9 cellular contexts compared by ENCODE assay signal in the genomic region with DNA sequence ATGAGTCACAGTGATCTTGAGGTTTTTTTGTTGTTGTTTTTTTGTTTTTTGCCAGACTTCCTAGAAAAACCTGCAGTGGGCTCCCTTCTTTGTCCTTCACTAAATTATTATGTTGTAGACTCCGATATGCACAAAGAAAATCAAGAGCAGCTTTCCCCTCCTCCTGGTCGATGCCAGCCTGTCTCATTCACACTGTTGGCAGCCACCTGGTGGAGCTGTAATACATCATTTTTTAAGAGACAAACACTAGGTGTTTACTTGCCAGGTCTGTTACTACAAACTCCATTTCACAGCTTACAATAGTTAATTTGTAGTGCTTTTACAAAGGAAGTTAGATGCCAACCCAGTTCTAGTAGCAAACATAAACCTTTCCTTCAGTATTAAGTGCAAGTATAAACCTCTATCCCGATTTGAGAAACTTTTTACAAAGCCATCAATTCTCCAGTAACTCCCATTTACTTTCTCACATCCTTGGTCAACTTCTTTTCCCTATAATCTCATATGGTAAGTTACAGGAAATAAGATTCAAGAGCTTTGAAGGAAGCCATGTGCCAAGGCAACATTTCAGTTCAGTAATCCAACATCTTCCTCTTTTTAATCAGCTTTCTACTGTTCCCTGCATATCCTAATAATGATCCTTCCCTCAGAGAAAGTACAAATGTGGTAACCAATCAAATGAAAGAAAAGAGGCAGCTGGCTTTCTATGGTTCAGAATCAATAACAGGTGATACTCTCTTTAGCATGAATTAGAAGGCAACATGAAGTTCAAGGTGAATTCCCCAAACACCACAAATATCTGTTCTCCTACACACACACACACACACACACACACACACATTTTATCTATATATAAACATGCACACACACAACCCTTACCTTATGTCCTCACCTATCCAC. TPM values are rescaled to one million over a fixed set of nuclear protein-coding genes. Genes with fewer than 3 reads are reported as not detected.
A peak's percentile ranks its signal among the peaks of the same experiment; 100 is the strongest.
DNase-seq lines count a peak whose midpoint lies in the region; ATAC-seq and TF ChIP-seq lines count a peak whose summit lies in the region.
"Had no signal": no experiment of that assay in that cellular context is flagged by ENCODE, and none has a peak within 500 bp of the region (broad histone marks: within the 10 kb centered on the region; RNA-seq: fewer than 3 reads in every experiment).

No MANE protein-coding gene starts in this region.

- no peak for TF ChIP-seq POLR2A in upper lobe of left lung (IDR thresholded peaks at IDR 0.05)

- peaks cover 7 to 17% (median 11%) of the 10 kb centered on the region in 4 donors for H3K4me1 ChIP-seq in upper lobe of left lung
- peaks cover 5% of the 10 kb centered on the region for H3K4me1 ChIP-seq in smooth muscle cell (ENCODE audit: low read depth)

- H2AFZ ChIP-seq in smooth muscle cell (ENCODE audit: low read depth): no peak overlapping the region

- H3K79me2 ChIP-seq in smooth muscle cell (ENCODE audit: low read depth): peaks cover 56% of the 10 kb centered on the region

- POLR2A ChIA-PET in BJ (lab: Charles Lee): no interaction called here

- 56 to 57% methylated on average over 3 of the region's 3 CpGs for WGBS in upper lobe of left lung, 2 donors
- 73% methylated on average over 3 of the region's 3 CpGs for WGBS in smooth muscle cell (ENCODE audit: low lambda C conversion rate)

- no peak for TF ChIP-seq EP300 in upper lobe of left lung (IDR thresholded peaks at IDR 0.05)

- no peaks in the 10 kb centered on the region for H3K36me3 ChIP-seq in BJ (ENCODE audit: control insufficient read depth, insufficient read depth, low read length)
- H3K36me3 ChIP-seq in upper lobe of left lung: peaks cover 0 to 9% (median 3%) of the 10 kb centered on the region in 4 donors
- no peaks in the 10 kb centered on the region for H3K36me3 ChIP-seq in smooth muscle cell (ENCODE audit: low read depth)

- H3K4me3 ChIP-seq in BJ (ENCODE audit: low read depth, low read length) (no peak overlapping the region), upper lobe of left lung (no peak overlapping the region), smooth muscle cell (no peak overlapping the region)

- H3F3A ChIP-seq in smooth muscle cell (ENCODE audit: low read depth): no peaks in the 10 kb centered on the region

- ATAC-seq in GM18520 (IDR thresholded peaks at IDR 0.05; ENCODE audit: unreplicated experiment): peak; percentile 3
- no peak for ATAC-seq in upper lobe of left lung (ENCODE audit: low FRiP score in 2 of 2)

- H3K9ac ChIP-seq in smooth muscle cell (ENCODE audit: low read depth): no peak overlapping the region

- 0 out of 2 replicates have a peak, but pooled peaks have one; percentile 5 for TF ChIP-seq CTCF in BJ (IDR thresholded peaks at IDR 0.05; ENCODE audit: insufficient read depth, low read depth, low read length)
- no peak for TF ChIP-seq CTCF in upper lobe of left lung (IDR thresholded peaks at IDR 0.05)
- no peak for TF ChIP-seq CTCF in smooth muscle cell (IDR thresholded peaks at IDR 0.05; ENCODE audit: borderline replicate concordance, insufficient read depth, poor library complexity, severe bottlenecking)

- no peak overlapping the region for H3K27ac ChIP-seq in upper lobe of left lung
- H3K27ac ChIP-seq in smooth muscle cell (ENCODE audit: low read depth): no peak overlapping the region
- H3K27ac ChIP-seq: HL-60 had no signal

- no peak overlapping the region for H3K4me2 ChIP-seq in smooth muscle cell

- CTCF ChIA-PET in BJ (lab: Yijun Ruan, JAX): interaction anchor here (1.5 kb wide), 1 partner anchor 8 kb away, joined by 3 read pairs; no protein-coding TSS in a partner anchor

- peaks cover 73% of the 10 kb centered on the region for H4K20me1 ChIP-seq in smooth muscle cell (ENCODE audit: low read depth)

- H3K9me3 ChIP-seq in upper lobe of left lung: no peaks in the 10 kb centered on the region
- no peaks in the 10 kb centered on the region for H3K9me3 ChIP-seq in smooth muscle cell (replicated peaks; ENCODE audit: low read depth)

- no peak for DNase-seq in BJ (ENCODE audit: low read depth)
- DNase-seq in NCI-H1417 treated with DMSO at 0.1 percent for 48 hours (lab: John Stamatoyannopoulos, UW): peak; percentile 46
- peak; percentile 27 to 32 for DNase-seq in activated CD4-positive, alpha-beta T cell treated with anti-CD3 and anti-CD28 coated beads for 4 hours
- peak; percentile 22 for DNase-seq in iPS-NIHi7 (ENCODE audit: extremely low spot score)
- no peak for DNase-seq in upper lobe of left lung
- DNase-seq in smooth muscle cell (lab: John Stamatoyannopoulos, UW; ENCODE audit: unreplicated experiment): no peak
- no peak for DNase-seq in epidermal melanocyte (ENCODE audit: insufficient read length, low spot score)

- no peaks in the 10 kb centered on the region for H3K27me3 ChIP-seq in BJ (ENCODE audit: control insufficient read depth, insufficient read depth, low read length)
- H3K27me3 ChIP-seq in upper lobe of left lung: no peaks in the 10 kb centered on the region
- H3K27me3 ChIP-seq in smooth muscle cell (ENCODE audit: low read depth): no peaks in the 10 kb centered on the region

RNA-seq across cellular contexts. Expression of a gene that starts 14.0 kb away (rescaled TPM):
- polyA plus RNA-seq in BJ (2011; rRNA removed): 28.4 and 51.4 TPM in 2 replicates
- 26.8 and 32.4 TPM in 2 replicates for polyA minus RNA-seq in BJ (2011; rRNA and poly(A)+ RNA removed)
- total RNA-seq in upper lobe of left lung: 10 to 100 TPM; 23.0 to 54.2 (median 32.3) TPM
- 38.8 and 39.6 TPM in 2 replicates for total RNA-seq in smooth muscle cell
- 38.2 and 41.9 TPM in 2 replicates for polyA plus RNA-seq in smooth muscle cell

RNA-seq across cellular contexts. Expression of a gene that starts 14.1 kb away (rescaled TPM):
- 0.82 and 1.5 TPM in 2 replicates for polyA plus RNA-seq in BJ (2011; rRNA removed)
- polyA minus RNA-seq in BJ (2011; rRNA and poly(A)+ RNA removed): 0.98 and 1.5 TPM in 2 replicates
- total RNA-seq in upper lobe of left lung: 10 to 100 TPM in 2 of 6 donors, 1 to 10 TPM in 4; 1.0 to 18.0 (median 2.7) TPM
- 2.9 and 3.2 TPM in 2 replicates for total RNA-seq in smooth muscle cell
- polyA plus RNA-seq in smooth muscle cell: 0.34 and 0.86 TPM in 2 replicates

Comparison
In these comparisons a context has a peak if more than half of its experiments do, and no peak if none do; other contexts are left out.
1. DNase-seq: peak in NCI-H1417 treated with DMSO at 0.1 percent for 48 hours (single experiment), activated CD4-positive, alpha-beta T cell treated with anti-CD3 and anti-CD28 coated beads for 4 hours (2 of 2) and iPS-NIHi7 (single experiment); none in BJ (single experiment), upper lobe of left lung (0 of 2), smooth muscle cell (single experiment) and epidermal melanocyte (single experiment).